In the genomic region with DNA sequence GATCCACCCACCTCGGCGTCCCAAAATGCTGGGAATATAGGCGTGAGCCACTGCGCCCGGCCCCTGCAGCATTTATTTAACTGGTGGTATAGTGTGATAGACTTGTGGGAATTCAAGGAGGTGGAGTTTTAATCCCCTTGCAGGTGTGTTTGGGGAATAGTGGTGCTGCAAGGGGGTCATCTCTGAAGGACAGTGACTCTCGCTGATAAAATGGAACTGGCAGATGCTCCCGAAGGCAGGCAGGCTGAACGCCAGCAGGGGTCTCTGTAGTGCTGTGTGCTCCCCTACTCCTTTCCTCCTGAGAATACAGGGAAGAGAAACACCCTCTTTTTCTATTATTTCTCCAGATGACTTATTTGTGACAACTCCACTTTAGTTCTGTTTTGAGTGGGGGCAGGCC, we compare ENCODE assay signal across 9 cellular contexts. TPM values are rescaled to one million over a fixed set of nuclear protein-coding genes. Genes with fewer than 3 reads are reported as not detected.
DNase-seq lines count a peak whose midpoint lies in the region; ATAC-seq and TF ChIP-seq lines count a peak whose summit lies in the region.
"Had no signal": no experiment of that assay in that cellular context is flagged by ENCODE, and none has a peak within 500 bp of the region (broad histone marks: within the 10 kb centered on the region; RNA-seq: fewer than 3 reads in every experiment).

No MANE protein-coding gene starts in this region.

- no peaks in the 10 kb centered on the region for H3K79me2 ChIP-seq in smooth muscle cell (ENCODE audit: low read depth)

- DNase-seq in activated naive CD4-positive, alpha-beta T cell treated with anti-CD3 and anti-CD28 coated beads, Interleukin-2, amount 10 ng/mL, durations not matched to agents 7 days and 5 days = peak; percentile 57
- DNase-seq in activated naive CD4-positive, alpha-beta T cell treated with anti-CD3 and anti-CD28 coated beads, Interleukin-2, amount 50 U/mL, for 16 hours = no peak
- DNase-seq in NCI-H2171 treated with DMSO at 0.1 percent for 48 hours (lab: John Stamatoyannopoulos, UW) (peak; percentile 76), astrocyte of the spinal cord (ENCODE audit: low read depth, low spot score) (no peak), smooth muscle cell (lab: John Stamatoyannopoulos, UW; ENCODE audit: unreplicated experiment) (no peak), transverse colon (no peak), KG1 (lab: John Stamatoyannopoulos, UW) (no peak)
- DNase-seq: DMS79 treated with DMSO at 0.1 percent for 48 hours had no signal

- TF ChIP-seq EP300 in transverse colon (IDR thresholded peaks at IDR 0.05; ENCODE audit: low read depth) = no peak

- H3K9me3 Mint-ChIP-seq in activated naive CD4-positive, alpha-beta T cell treated with anti-CD3 and anti-CD28 coated beads, Interleukin-2, amount 10 ng/mL, durations not matched to agents 7 days and 5 days = no peaks in the 10 kb centered on the region

- in situ Hi-C loops in astrocyte of the spinal cord (cut with HindIII; ENCODE audit: low sequenced_read_pairs) = no loop called here
- in situ Hi-C loops in transverse colon (cut with MboI; ENCODE audit: low pct_ligation_motif_present in 1 of 4, low pct_unique_long_range_greater_than_20kb in 1 of 4, low sequenced_read_pairs in 3 of 4) = no loop called here

- H3K4me2 ChIP-seq in smooth muscle cell = no peak overlapping the region

- TF ChIP-seq CTCF in astrocyte of the spinal cord (IDR thresholded peaks at IDR 0.05; ENCODE audit: low read depth, low read length) (peak; percentile 42), smooth muscle cell (IDR thresholded peaks at IDR 0.05; ENCODE audit: borderline replicate concordance, insufficient read depth, poor library complexity, severe bottlenecking) (peak; percentile 18), transverse colon (IDR thresholded peaks at IDR 0.05) (no peak)

- no peak overlapping the region for H2AFZ ChIP-seq in smooth muscle cell (ENCODE audit: low read depth)

- intact Hi-C loops in transverse colon (cut with DNase I; ENCODE audit: low total_unique reads) = no loop called here

- no peak overlapping the region for H3K27ac Mint-ChIP-seq in activated naive CD4-positive, alpha-beta T cell treated with anti-CD3 and anti-CD28 coated beads, Interleukin-2, amount 10 ng/mL, durations not matched to agents 7 days and 5 days

- H3K36me3 Mint-ChIP-seq in activated naive CD4-positive, alpha-beta T cell treated with anti-CD3 and anti-CD28 coated beads, Interleukin-2, amount 10 ng/mL, durations not matched to agents 7 days and 5 days = peaks cover 2% of the 10 kb centered on the region

- no peak overlapping the region for H3K9ac ChIP-seq in smooth muscle cell (ENCODE audit: low read depth)

- H3K36me3 ChIP-seq in smooth muscle cell (ENCODE audit: low read depth) (no peaks in the 10 kb centered on the region), transverse colon (no peaks in the 10 kb centered on the region)

- H3K27ac ChIP-seq in smooth muscle cell (ENCODE audit: low read depth) = no peak overlapping the region
- no peak overlapping the region for H3K27ac ChIP-seq in transverse colon

- no peak for TF ChIP-seq POLR2A in transverse colon (IDR thresholded peaks at IDR 0.05)

- no peaks in the 10 kb centered on the region for H4K20me1 ChIP-seq in smooth muscle cell (ENCODE audit: low read depth)

- H3K9me3 ChIP-seq in smooth muscle cell (replicated peaks; ENCODE audit: low read depth) = no peaks in the 10 kb centered on the region
- H3K9me3 ChIP-seq in transverse colon = no peaks in the 10 kb centered on the region

- peaks cover 18% of the 10 kb centered on the region for H3K4me1 Mint-ChIP-seq in activated naive CD4-positive, alpha-beta T cell treated with anti-CD3 and anti-CD28 coated beads, Interleukin-2, amount 10 ng/mL, durations not matched to agents 7 days and 5 days

- no peaks in the 10 kb centered on the region for H3F3A ChIP-seq in smooth muscle cell (ENCODE audit: low read depth)

- H3K4me3 ChIP-seq in astrocyte of the spinal cord (ENCODE audit: low read depth, low read length) (no peak overlapping the region), smooth muscle cell (no peak overlapping the region), transverse colon (no peak overlapping the region)

- peaks cover 5% of the 10 kb centered on the region for H3K27me3 Mint-ChIP-seq in activated naive CD4-positive, alpha-beta T cell treated with anti-CD3 and anti-CD28 coated beads, Interleukin-2, amount 10 ng/mL, durations not matched to agents 7 days and 5 days

- no peak overlapping the region for H3K4me3 Mint-ChIP-seq in activated naive CD4-positive, alpha-beta T cell treated with anti-CD3 and anti-CD28 coated beads, Interleukin-2, amount 10 ng/mL, durations not matched to agents 7 days and 5 days

- CTCF ChIA-PET in activated naive CD4-positive, alpha-beta T cell treated with anti-CD3 and anti-CD28 coated beads, Interleukin-2, amount 10 ng/mL, durations not matched to agents 7 days and 5 days (lab: Charles Lee) = interaction anchor here (0.7 to 2.3 kb wide), 5 partner anchors 9 to 203 kb away, joined by 3 to 8 read pairs (median 3); no protein-coding TSS in a partner anchor

- H3K4me1 ChIP-seq in smooth muscle cell (ENCODE audit: low read depth) = no peaks in the 10 kb centered on the region
- peaks cover 3 to 12% (median 7%) of the 10 kb centered on the region in 4 donors for H3K4me1 ChIP-seq in transverse colon

- WGBS in smooth muscle cell (ENCODE audit: low lambda C conversion rate) = 56% methylated on average over 8 of the region's 8 CpGs
- 71% methylated on average over 8 of the region's 8 CpGs; no CpG with 5 or more reads in 1 of the 2 donors for WGBS in transverse colon (ENCODE audit: low coverage in 1 of 2), 2 donors

- no peaks in the 10 kb centered on the region for H3K27me3 ChIP-seq in smooth muscle cell (ENCODE audit: low read depth)
- no peaks in the 10 kb centered on the region for H3K27me3 ChIP-seq in transverse colon

- ATAC-seq in GM18867 (IDR thresholded peaks at IDR 0.05; ENCODE audit: unreplicated experiment) = no peak

RNA-seq across cellular contexts. Expression of a gene that starts 4.0 kb away (rescaled TPM):
- total RNA-seq in smooth muscle cell = 6.0 and 13.5 TPM in 2 replicates
- 10.7 and 11.2 TPM in 2 replicates for polyA plus RNA-seq in smooth muscle cell
- 1 to 10 TPM in 3 of 4 donors, not detected in 1; 1.2 to 4.8 (median 3.7) TPM for total RNA-seq in transverse colon

RNA-seq across cellular contexts. Expression of a gene that starts 17.9 kb away (rescaled TPM):
- total RNA-seq in smooth muscle cell (71.3 and 78.3 TPM in 2 replicates), transverse colon (10 to 100 TPM; 19.5 to 59.5 (median 42.4) TPM)
- 132 and 141 TPM in 2 replicates for polyA plus RNA-seq in smooth muscle cell

RNA-seq across cellular contexts. Expression of a gene that starts 36.5 kb away (rescaled TPM):
- total RNA-seq in smooth muscle cell (0.31 and 6.7 TPM in 2 replicates), transverse colon (10 to 100 TPM in 1 of 4 donors, 1 to 10 TPM in 3; 3.8 to 17.1 (median 5.2) TPM)
- polyA plus RNA-seq in smooth muscle cell = 0.46 and 1.1 TPM in 2 replicates

RNA-seq across cellular contexts. Expression of a gene that starts 48.6 kb away (rescaled TPM):
- total RNA-seq in smooth muscle cell (6.9 and 12.2 TPM in 2 replicates), transverse colon (10 to 100 TPM in 3 of 4 donors, not detected in 1; 25.4 to 59.8 (median 32.9) TPM)
- 59.4 and 72.9 TPM in 2 replicates for polyA plus RNA-seq in smooth muscle cell

Comparison
In these comparisons a context has a peak if more than half of its experiments do, and no peak if none do; other contexts are left out.
1. DNase-seq: peak in activated naive CD4-positive, alpha-beta T cell treated with anti-CD3 and anti-CD28 coated beads, Interleukin-2, amount 10 ng/mL, durations not matched to agents 7 days and 5 days (single experiment) and NCI-H2171 treated with DMSO at 0.1 percent for 48 hours (single experiment); none in activated naive CD4-positive, alpha-beta T cell treated with anti-CD3 and anti-CD28 coated beads, Interleukin-2, amount 50 U/mL, for 16 hours (single experiment), astrocyte of the spinal cord (single experiment), smooth muscle cell (single experiment), transverse colon (single experiment) and KG1 (single experiment).
2. CTCF ChIP-seq: peak in astrocyte of the spinal cord (single experiment) and smooth muscle cell (single experiment); none in transverse colon (0 of 5).